8 cellular contexts compared by ENCODE assay signal in the genomic region with DNA sequence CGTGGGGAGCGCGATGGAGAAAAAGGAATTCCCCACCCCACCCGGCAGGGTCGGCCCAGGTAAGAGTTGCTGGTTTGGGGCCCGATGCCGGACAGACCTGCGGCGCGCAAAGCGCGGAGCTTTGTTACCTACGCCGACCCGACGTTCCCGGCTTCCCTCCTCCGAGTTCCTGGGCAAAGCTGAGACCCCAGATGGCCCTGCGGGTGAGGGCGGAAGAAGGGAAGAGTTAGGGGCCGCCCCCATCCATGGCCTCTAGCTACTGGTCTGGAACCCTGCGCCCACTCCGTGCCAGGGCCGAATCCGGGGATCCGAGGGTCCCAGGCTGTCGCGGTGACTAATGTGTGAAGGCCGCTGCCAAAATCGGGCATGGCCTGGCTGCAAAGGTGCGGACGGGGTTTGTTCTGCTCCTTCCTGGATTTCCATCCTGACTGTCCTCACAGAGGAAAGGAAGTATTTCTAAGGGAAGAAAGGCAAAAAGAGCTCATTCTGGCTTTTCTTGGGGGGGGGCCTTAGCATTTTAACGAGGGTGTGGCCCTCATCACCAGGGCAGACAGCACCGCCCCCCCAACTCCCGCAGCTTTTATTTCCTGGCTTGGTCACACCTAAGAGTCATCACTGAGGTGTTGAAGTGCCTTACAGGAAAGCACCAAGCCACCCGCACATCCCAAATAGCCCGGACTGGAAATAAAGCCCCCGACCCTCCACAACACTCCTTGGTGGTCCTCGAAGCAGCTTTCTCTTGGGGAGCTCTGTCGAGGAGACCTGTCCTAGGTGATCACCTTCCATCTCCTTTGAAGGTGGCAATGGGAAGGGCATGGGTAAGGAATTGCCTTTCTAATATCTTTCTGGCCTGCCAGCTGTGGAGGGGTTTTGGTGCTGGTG. TPM values are rescaled to one million over a fixed set of nuclear protein-coding genes. Genes with fewer than 3 reads are reported as not detected.
DNase-seq lines count a peak whose midpoint lies in the region; ATAC-seq, FAIRE-seq and TF ChIP-seq lines count a peak whose summit lies in the region.

No MANE protein-coding gene starts in this region.

- peaks cover 7% of the 10 kb centered on the region for H3K4me1 ChIP-seq in CD8-positive, alpha-beta memory T cell (ENCODE audit: insufficient read depth, low read length)
- peaks cover 38% of the 10 kb centered on the region for H3K4me1 ChIP-seq in Loucy (ENCODE audit: insufficient read depth, low read length, poor library complexity, severe bottlenecking)
- H3K4me1 ChIP-seq in astrocyte (ENCODE audit: insufficient read depth, low read length) = peaks cover 35% of the 10 kb centered on the region

- H3K27me3 Mint-ChIP-seq in CD8-positive, alpha-beta memory T cell = peaks cover 20 to 24% of the 10 kb centered on the region in 2 donors
- H3K27me3 Mint-ChIP-seq in astrocyte (ENCODE audit: low read depth, unreplicated experiment) = no peaks in the 10 kb centered on the region
- peaks cover 35% of the 10 kb centered on the region for H3K27me3 Mint-ChIP-seq in stimulated activated naive CD8-positive, alpha-beta T cell treated with anti-CD3 and anti-CD28 coated beads, Interleukin-15, amount 100 ng/mL, for 72 hours

- CTCF ChIA-PET in CD8-positive, alpha-beta memory T cell (lab: Charles Lee) = interaction anchor here (0.9 to 1.8 kb wide), 2 partner anchors 43 to 67 kb away, joined by 3 to 4 read pairs; no protein-coding TSS in a partner anchor

- H3K9ac ChIP-seq in Loucy (ENCODE audit: low read depth, low read length, poor library complexity, severe bottlenecking) (peak overlapping the region; percentile 96), astrocyte (ENCODE audit: low read length) (peak overlapping the region; percentile 99)

- peaks cover 9% of the 10 kb centered on the region for H3K27me3 ChIP-seq in CD8-positive, alpha-beta memory T cell (ENCODE audit: insufficient read depth, low read length, poor library complexity, severe bottlenecking)
- H3K27me3 ChIP-seq in Loucy (ENCODE audit: insufficient read depth, low read length, poor library complexity, severe bottlenecking) (no peaks in the 10 kb centered on the region), astrocyte (ENCODE audit: insufficient read depth, low read length) (no peaks in the 10 kb centered on the region)

- peaks cover 50% of the 10 kb centered on the region for H3K79me2 ChIP-seq in Loucy (ENCODE audit: insufficient read depth, low read length)
- peaks cover 59% of the 10 kb centered on the region for H3K79me2 ChIP-seq in astrocyte (ENCODE audit: insufficient read depth, low read length)

- no peak overlapping the region for H3K27ac ChIP-seq in CD8-positive, alpha-beta memory T cell (ENCODE audit: low read depth, low read length)
- peak overlapping the region; percentile 91 for H3K27ac ChIP-seq in astrocyte (ENCODE audit: low read depth, low read length)

- peak overlapping the region in 6 of 7 donors; percentile 35 to 79 (median 59) for H3K4me3 Mint-ChIP-seq in CD8-positive, alpha-beta memory T cell
- peak overlapping the region; percentile 92 for H3K4me3 Mint-ChIP-seq in astrocyte (ENCODE audit: unreplicated experiment)
- peak overlapping the region; percentile 68 to 79 for H3K4me3 Mint-ChIP-seq in stimulated activated naive CD8-positive, alpha-beta T cell treated with anti-CD3 and anti-CD28 coated beads, Interleukin-15, amount 100 ng/mL, for 72 hours

- POLR2A ChIA-PET in CD8-positive, alpha-beta memory T cell (lab: Charles Lee) = interaction anchor here (0.6 kb wide), 1 partner anchor 167 kb away, joined by 4 read pairs; no protein-coding TSS in a partner anchor

- no peak overlapping the region for H3K27ac Mint-ChIP-seq in CD8-positive, alpha-beta memory T cell
- H3K27ac Mint-ChIP-seq in astrocyte (ENCODE audit: unreplicated experiment) = peak overlapping the region; percentile 48
- no peak overlapping the region for H3K27ac Mint-ChIP-seq in stimulated activated naive CD8-positive, alpha-beta T cell treated with anti-CD3 and anti-CD28 coated beads, Interleukin-15, amount 100 ng/mL, for 72 hours

- FAIRE-seq in astrocyte (lab: Jason Lieb, UNC) = no peak

- DNase-seq in CD8-positive, alpha-beta memory T cell = no peak
- DNase-seq in astrocyte (ENCODE audit: low read depth) = peak; percentile 45
- DNase-seq in islet precursor cell = peak; percentile 82
- no peak for DNase-seq in stimulated activated naive CD8-positive, alpha-beta T cell treated with anti-CD3 and anti-CD28 coated beads, Interleukin-15, amount 100 ng/mL, for 72 hours

- TF ChIP-seq CTCF in Loucy (conservative IDR thresholded peaks at IDR 0.05; ENCODE audit: low read length) (no peak), astrocyte (IDR thresholded peaks at IDR 0.05; ENCODE audit: insufficient read depth, low read depth, low read length) (no peak)

- no peaks in the 10 kb centered on the region for H3F3A ChIP-seq in Loucy (ENCODE audit: low read depth)

- peaks cover 14 to 21% (median 21%) of the 10 kb centered on the region in 3 donors for H3K36me3 Mint-ChIP-seq in CD8-positive, alpha-beta memory T cell
- H3K36me3 Mint-ChIP-seq in astrocyte (ENCODE audit: low read depth, unreplicated experiment) = peaks cover 9% of the 10 kb centered on the region

- no peak for ATAC-seq in stimulated activated naive CD8-positive, alpha-beta T cell treated with anti-CD3 and anti-CD28 coated beads, Interleukin-15, amount 100 ng/mL, for 72 hours
- ATAC-seq in GM18519 (IDR thresholded peaks at IDR 0.05; ENCODE audit: low FRiP score, unreplicated experiment) (no peak), HG02678 (IDR thresholded peaks at IDR 0.05; ENCODE audit: unreplicated experiment) (no peak), GM18502 (IDR thresholded peaks at IDR 0.05; ENCODE audit: poor library complexity, unreplicated experiment) (no peak)

- H3K4me2 ChIP-seq in Loucy (ENCODE audit: low read depth, low read length, poor library complexity, severe bottlenecking) (peak overlapping the region; percentile 91), astrocyte (ENCODE audit: low read length) (peak overlapping the region; percentile 97)

- H2AFZ ChIP-seq in Loucy (ENCODE audit: low read length) (peak overlapping the region; percentile 98), astrocyte (ENCODE audit: low read depth, low read length) (peak overlapping the region; percentile 64)

- H3K9me3 Mint-ChIP-seq in CD8-positive, alpha-beta memory T cell = no peaks in the 10 kb centered on the region
- H3K9me3 Mint-ChIP-seq in astrocyte (ENCODE audit: unreplicated experiment) = no peaks in the 10 kb centered on the region
- H3K9me3 Mint-ChIP-seq in stimulated activated naive CD8-positive, alpha-beta T cell treated with anti-CD3 and anti-CD28 coated beads, Interleukin-15, amount 100 ng/mL, for 72 hours = no peaks in the 10 kb centered on the region

- no peaks in the 10 kb centered on the region for H3K9me2 ChIP-seq in Loucy (replicated peaks; ENCODE audit: low read depth, low read length)

- no peaks in the 10 kb centered on the region for H3K36me3 ChIP-seq in CD8-positive, alpha-beta memory T cell (ENCODE audit: insufficient read depth, low read length)
- H3K36me3 ChIP-seq in Loucy (ENCODE audit: insufficient read depth, low read length) = no peaks in the 10 kb centered on the region
- no peaks in the 10 kb centered on the region for H3K36me3 ChIP-seq in astrocyte (ENCODE audit: insufficient read depth, low read length)

- H3K9me3 ChIP-seq in CD8-positive, alpha-beta memory T cell (ENCODE audit: low read length) = no peaks in the 10 kb centered on the region
- H3K9me3 ChIP-seq in Loucy (ENCODE audit: insufficient read depth, low read depth, low read length) = no peaks in the 10 kb centered on the region
- H3K9me3 ChIP-seq in astrocyte (ENCODE audit: insufficient read depth, low read depth, low read length) = no peaks in the 10 kb centered on the region

- H3K4me1 Mint-ChIP-seq in CD8-positive, alpha-beta memory T cell = peaks cover 0 to 20% (median 8%) of the 10 kb centered on the region in 3 donors
- peaks cover 28% of the 10 kb centered on the region for H3K4me1 Mint-ChIP-seq in astrocyte (ENCODE audit: low read depth, unreplicated experiment)
- peaks cover 11% of the 10 kb centered on the region for H3K4me1 Mint-ChIP-seq in stimulated activated naive CD8-positive, alpha-beta T cell treated with anti-CD3 and anti-CD28 coated beads, Interleukin-15, amount 100 ng/mL, for 72 hours

- H3K4me3 ChIP-seq in CD8-positive, alpha-beta memory T cell (ENCODE audit: low read length) = peak overlapping the region; percentile 49
- H3K4me3 ChIP-seq in Loucy (ENCODE audit: low read length, poor library complexity, severe bottlenecking) (peak overlapping the region; percentile 97), astrocyte (ENCODE audit: insufficient read depth, low read depth, low read length) (peak overlapping the region; percentile 98)

- H4K20me1 ChIP-seq in Loucy (ENCODE audit: insufficient read depth, low read length, poor library complexity, severe bottlenecking) (peaks cover 11% of the 10 kb centered on the region), astrocyte (ENCODE audit: insufficient read depth, low read length) (peaks cover 40% of the 10 kb centered on the region)

RNA-seq across cellular contexts. Expression of a gene that starts 1.1 kb away (rescaled TPM):
- total RNA-seq in CD8-positive, alpha-beta memory T cell = 1 to 10 TPM; 1.6 TPM
- polyA plus RNA-seq in CD8-positive, alpha-beta memory T cell = 1.9 TPM
- 506 and 728 TPM in 2 replicates for total RNA-seq in astrocyte

RNA-seq across cellular contexts. Expression of a gene that starts 17.7 kb away (rescaled TPM):
- 10 to 100 TPM; 11.1 to 12.3 TPM for total RNA-seq in CD8-positive, alpha-beta memory T cell
- 11.6 TPM for polyA plus RNA-seq in CD8-positive, alpha-beta memory T cell
- total RNA-seq in astrocyte = 34.1 and 35.4 TPM in 2 replicates

RNA-seq across cellular contexts. Expression of a gene that starts 17.9 kb away (rescaled TPM):
- 10 to 100 TPM; 89.6 to 91.6 TPM for total RNA-seq in CD8-positive, alpha-beta memory T cell
- 47.5 TPM for polyA plus RNA-seq in CD8-positive, alpha-beta memory T cell
- total RNA-seq in astrocyte = 47.4 and 59.7 TPM in 2 replicates

RNA-seq across cellular contexts. Expression of a gene that starts 23.5 kb away (rescaled TPM):
- 10 to 100 TPM; 11.7 to 12.1 TPM for total RNA-seq in CD8-positive, alpha-beta memory T cell
- polyA plus RNA-seq in CD8-positive, alpha-beta memory T cell = 2.1 TPM
- 21.2 and 26.3 TPM in 2 replicates for total RNA-seq in astrocyte

RNA-seq across cellular contexts. Expression of a gene that starts 55.7 kb away (rescaled TPM):
- 100 to 1,000 TPM; 114 to 120 TPM for total RNA-seq in CD8-positive, alpha-beta memory T cell
- polyA plus RNA-seq in CD8-positive, alpha-beta memory T cell = 86.2 TPM
- 68.6 and 77.9 TPM in 2 replicates for total RNA-seq in astrocyte

Comparison
In these comparisons a context has a peak if more than half of its experiments do, and no peak if none do; other contexts are left out.
1. DNase-seq: peak in astrocyte (single experiment) and islet precursor cell (single experiment); none in CD8-positive, alpha-beta memory T cell (0 of 5) and stimulated activated naive CD8-positive, alpha-beta T cell treated with anti-CD3 and anti-CD28 coated beads, Interleukin-15, amount 100 ng/mL, for 72 hours (0 of 2).
2. RNA of a gene that starts 1.1 kb away (total RNA-seq): 506 to 728 TPM in astrocyte; 1.6 TPM in CD8-positive, alpha-beta memory T cell; every median in the first group is over 100 times any median in the second.
3. Peak in every context shown above with its lines, with median percentiles within 50 percentile points of each other: H3K4me3 ChIP-seq and H3K4me3 Mint-ChIP-seq.